In genomic region chr6:20348091-20348490, GRCh38 we compare ENCODE assay signal across 8 cellular contexts.
"Had no signal": no experiment of that assay in that cellular context is flagged by ENCODE, and none has a peak within 500 bp of the region (broad histone marks: within the 10 kb centered on the region; RNA-seq: fewer than 3 reads in every experiment).

No MANE protein-coding gene starts in this region.

- ATAC-seq: HCT116 had no signal

- H3K4me3 Mint-ChIP-seq: IgD-negative memory B cell had no signal

- H3K9ac ChIP-seq: GM23248, KMS-11 had no signal

- H3K4me1 ChIP-seq: HAP-1 had no signal

- H3K27ac ChIP-seq: GM23248, KMS-11 had no signal

- H3K27ac Mint-ChIP-seq: IgD-negative memory B cell had no signal

- H3K4me2 ChIP-seq: KMS-11 had no signal

- DNase-seq: GM23248, GOT3, H7, KBM-7 had no signal

- H3K9me3 ChIP-seq: HAP-1 had no signal

- H2AFZ ChIP-seq: GM23248 had no signal

- H3K4me1 Mint-ChIP-seq: IgD-negative memory B cell had no signal

- H3K36me3 Mint-ChIP-seq: IgD-negative memory B cell had no signal

- H3K36me3 ChIP-seq: HAP-1 had no signal

- H3K4me3 ChIP-seq: GM23248, HAP-1 had no signal
